Comparison of ENCODE assay signal across 1 cellular context in the genomic region with DNA sequence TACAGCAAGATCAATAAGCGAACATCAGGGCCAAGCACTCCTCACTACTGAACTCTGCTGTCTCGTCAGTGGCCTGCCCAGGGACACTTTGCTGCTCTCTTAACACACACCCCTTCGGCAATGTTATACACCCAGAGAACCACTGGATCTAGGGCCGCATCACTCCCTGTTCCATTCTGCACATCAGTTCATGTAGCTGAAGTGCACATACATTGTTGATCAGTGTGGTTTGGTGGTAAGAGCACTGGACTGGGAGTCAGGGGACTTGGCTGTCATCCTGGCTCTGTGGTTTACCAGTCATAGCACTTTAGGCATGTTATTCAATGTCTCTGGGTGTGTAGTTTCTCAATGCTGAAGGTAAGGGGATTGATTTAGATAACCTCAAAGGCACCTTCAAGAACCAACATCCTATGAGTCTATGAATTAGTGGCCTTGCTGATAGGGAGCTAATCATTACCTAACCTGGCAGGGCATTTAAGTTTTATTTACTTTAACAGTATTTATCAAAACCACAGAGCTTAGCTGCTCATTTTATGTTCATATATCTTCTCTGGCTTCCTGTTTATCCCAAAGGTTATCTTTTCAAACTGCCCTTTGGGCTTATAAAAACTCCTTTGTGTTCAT.
TF ChIP-seq lines count a peak whose summit lies in the region.

No MANE protein-coding gene starts in this region.

TF ChIP-seq in HEK293, 187 proteins besides CTCF, POLR2A, EP300 and RAD21 (continued from another document):
- no peak for TF ChIP-seq ZNF140 (tag by site-specific recombination; IDR thresholded peaks at IDR 0.05)
- TF ChIP-seq, protein P1, sequence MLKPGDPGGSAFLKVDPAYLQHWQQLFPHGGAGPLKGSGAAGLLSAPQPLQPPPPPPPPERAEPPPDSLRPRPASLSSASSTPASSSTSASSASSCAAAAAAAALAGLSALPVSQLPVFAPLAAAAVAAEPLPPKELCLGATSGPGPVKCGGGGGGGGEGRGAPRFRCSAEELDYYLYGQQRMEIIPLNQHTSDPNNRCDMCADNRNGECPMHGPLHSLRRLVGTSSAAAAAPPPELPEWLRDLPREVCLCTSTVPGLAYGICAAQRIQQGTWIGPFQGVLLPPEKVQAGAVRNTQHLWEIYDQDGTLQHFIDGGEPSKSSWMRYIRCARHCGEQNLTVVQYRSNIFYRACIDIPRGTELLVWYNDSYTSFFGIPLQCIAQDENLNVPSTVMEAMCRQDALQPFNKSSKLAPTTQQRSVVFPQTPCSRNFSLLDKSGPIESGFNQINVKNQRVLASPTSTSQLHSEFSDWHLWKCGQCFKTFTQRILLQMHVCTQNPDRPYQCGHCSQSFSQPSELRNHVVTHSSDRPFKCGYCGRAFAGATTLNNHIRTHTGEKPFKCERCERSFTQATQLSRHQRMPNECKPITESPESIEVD (tag by site-specific recombination; IDR thresholded peaks at IDR 0.05) = peak; percentile 74; the same call in 1 of the 2 replicates
- no peak for TF ChIP-seq WT1 (tag by site-specific recombination; IDR thresholded peaks at IDR 0.05)
- TF ChIP-seq ZNF133 (tag by site-specific recombination; IDR thresholded peaks at IDR 0.05) = no peak
- TF ChIP-seq MZF1 (tag by site-specific recombination; IDR thresholded peaks at IDR 0.05; ENCODE audit: borderline replicate concordance) = no peak
- peak; percentile 62; the same call in 1 of the 2 replicates for TF ChIP-seq TCF7L2 (IDR thresholded peaks at IDR 0.05; ENCODE audit: borderline replicate concordance, low read depth, low read length)
- TF ChIP-seq ZNF658 (tag by site-specific recombination; IDR thresholded peaks at IDR 0.05) = no peak
- TF ChIP-seq ZBTB1 (tag by site-specific recombination; IDR thresholded peaks at IDR 0.05) = no peak
- TF ChIP-seq, protein P2, sequence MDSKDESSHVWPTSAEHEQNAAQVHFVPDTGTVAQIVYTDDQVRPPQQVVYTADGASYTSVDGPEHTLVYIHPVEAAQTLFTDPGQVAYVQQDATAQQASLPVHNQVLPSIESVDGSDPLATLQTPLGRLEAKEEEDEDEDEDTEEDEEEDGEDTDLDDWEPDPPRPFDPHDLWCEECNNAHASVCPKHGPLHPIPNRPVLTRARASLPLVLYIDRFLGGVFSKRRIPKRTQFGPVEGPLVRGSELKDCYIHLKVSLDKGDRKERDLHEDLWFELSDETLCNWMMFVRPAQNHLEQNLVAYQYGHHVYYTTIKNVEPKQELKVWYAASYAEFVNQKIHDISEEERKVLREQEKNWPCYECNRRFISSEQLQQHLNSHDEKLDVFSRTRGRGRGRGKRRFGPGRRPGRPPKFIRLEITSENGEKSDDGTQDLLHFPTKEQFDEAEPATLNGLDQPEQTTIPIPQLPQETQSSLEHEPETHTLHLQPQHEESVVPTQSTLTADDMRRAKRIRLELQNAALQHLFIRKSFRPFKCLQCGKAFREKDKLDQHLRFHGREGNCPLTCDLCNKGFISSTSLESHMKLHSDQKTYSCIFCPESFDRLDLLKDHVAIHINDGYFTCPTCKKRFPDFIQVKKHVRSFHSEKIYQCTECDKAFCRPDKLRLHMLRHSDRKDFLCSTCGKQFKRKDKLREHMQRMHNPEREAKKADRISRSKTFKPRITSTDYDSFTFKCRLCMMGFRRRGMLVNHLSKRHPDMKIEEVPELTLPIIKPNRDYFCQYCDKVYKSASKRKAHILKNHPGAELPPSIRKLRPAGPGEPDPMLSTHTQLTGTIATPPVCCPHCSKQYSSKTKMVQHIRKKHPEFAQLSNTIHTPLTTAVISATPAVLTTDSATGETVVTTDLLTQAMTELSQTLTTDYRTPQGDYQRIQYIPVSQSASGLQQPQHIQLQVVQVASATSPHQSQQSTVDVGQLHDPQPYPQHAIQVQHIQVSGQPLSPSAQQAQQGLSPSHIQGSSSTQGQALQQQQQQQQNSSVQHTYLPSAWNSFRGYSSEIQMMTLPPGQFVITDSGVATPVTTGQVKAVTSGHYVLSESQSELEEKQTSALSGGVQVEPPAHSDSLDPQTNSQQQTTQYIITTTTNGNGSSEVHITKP (tag by site-specific recombination; IDR thresholded peaks at IDR 0.05) = peak; percentile 57
- no peak for TF ChIP-seq ZNF138 (tag by site-specific recombination; IDR thresholded peaks at IDR 0.05; ENCODE audit: borderline replicate concordance)
- no peak for TF ChIP-seq ZNF473 (tag by site-specific recombination; IDR thresholded peaks at IDR 0.05)
- TF ChIP-seq YY2 (tag by site-specific recombination; IDR thresholded peaks at IDR 0.05) = no peak
- TF ChIP-seq SP7 (tag by site-specific recombination; IDR thresholded peaks at IDR 0.05) = peak; percentile 97
- no peak for TF ChIP-seq ZNF596 (tag by site-specific recombination; IDR thresholded peaks at IDR 0.05)
- 0 out of 2 replicates have a peak, but pooled peaks have one; percentile 10 for TF ChIP-seq GLI2 (tag by site-specific recombination; IDR thresholded peaks at IDR 0.05; ENCODE audit: borderline replicate concordance, low read depth)
- no peak for TF ChIP-seq HOXA7 (CRISPR knock-in tag; IDR thresholded peaks at IDR 0.05; ENCODE audit: borderline replicate concordance)
- TF ChIP-seq ZNF843 (tag by site-specific recombination; IDR thresholded peaks at IDR 0.05) = peak; percentile 80
- no peak for TF ChIP-seq KLF16 (tag by site-specific recombination; IDR thresholded peaks at IDR 0.05)
- no peak for TF ChIP-seq ZBTB7A (tag by site-specific recombination; IDR thresholded peaks at IDR 0.05; ENCODE audit: low read depth)
- no peak for TF ChIP-seq ZNF571 (tag by site-specific recombination; IDR thresholded peaks at IDR 0.05)
- peak; percentile 68; the same call in 1 of the 2 replicates for TF ChIP-seq TRIM28 (IDR thresholded peaks at IDR 0.05; ENCODE audit: borderline replicate concordance, low read length)
- TF ChIP-seq, protein P3, sequence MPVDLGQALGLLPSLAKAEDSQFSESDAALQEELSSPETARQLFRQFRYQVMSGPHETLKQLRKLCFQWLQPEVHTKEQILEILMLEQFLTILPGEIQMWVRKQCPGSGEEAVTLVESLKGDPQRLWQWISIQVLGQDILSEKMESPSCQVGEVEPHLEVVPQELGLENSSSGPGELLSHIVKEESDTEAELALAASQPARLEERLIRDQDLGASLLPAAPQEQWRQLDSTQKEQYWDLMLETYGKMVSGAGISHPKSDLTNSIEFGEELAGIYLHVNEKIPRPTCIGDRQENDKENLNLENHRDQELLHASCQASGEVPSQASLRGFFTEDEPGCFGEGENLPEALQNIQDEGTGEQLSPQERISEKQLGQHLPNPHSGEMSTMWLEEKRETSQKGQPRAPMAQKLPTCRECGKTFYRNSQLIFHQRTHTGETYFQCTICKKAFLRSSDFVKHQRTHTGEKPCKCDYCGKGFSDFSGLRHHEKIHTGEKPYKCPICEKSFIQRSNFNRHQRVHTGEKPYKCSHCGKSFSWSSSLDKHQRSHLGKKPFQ (tag by site-specific recombination; IDR thresholded peaks at IDR 0.05) = no peak
- no peak for TF ChIP-seq SCRT2 (tag by site-specific recombination; IDR thresholded peaks at IDR 0.05)
- TF ChIP-seq, protein P4, sequence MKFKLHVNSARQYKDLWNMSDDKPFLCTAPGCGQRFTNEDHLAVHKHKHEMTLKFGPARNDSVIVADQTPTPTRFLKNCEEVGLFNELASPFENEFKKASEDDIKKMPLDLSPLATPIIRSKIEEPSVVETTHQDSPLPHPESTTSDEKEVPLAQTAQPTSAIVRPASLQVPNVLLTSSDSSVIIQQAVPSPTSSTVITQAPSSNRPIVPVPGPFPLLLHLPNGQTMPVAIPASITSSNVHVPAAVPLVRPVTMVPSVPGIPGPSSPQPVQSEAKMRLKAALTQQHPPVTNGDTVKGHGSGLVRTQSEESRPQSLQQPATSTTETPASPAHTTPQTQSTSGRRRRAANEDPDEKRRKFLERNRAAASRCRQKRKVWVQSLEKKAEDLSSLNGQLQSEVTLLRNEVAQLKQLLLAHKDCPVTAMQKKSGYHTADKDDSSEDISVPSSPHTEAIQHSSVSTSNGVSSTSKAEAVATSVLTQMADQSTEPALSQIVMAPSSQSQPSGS (tag by site-specific recombination; IDR thresholded peaks at IDR 0.05; ENCODE audit: low read depth) = no peak
- TF ChIP-seq, protein P5, sequence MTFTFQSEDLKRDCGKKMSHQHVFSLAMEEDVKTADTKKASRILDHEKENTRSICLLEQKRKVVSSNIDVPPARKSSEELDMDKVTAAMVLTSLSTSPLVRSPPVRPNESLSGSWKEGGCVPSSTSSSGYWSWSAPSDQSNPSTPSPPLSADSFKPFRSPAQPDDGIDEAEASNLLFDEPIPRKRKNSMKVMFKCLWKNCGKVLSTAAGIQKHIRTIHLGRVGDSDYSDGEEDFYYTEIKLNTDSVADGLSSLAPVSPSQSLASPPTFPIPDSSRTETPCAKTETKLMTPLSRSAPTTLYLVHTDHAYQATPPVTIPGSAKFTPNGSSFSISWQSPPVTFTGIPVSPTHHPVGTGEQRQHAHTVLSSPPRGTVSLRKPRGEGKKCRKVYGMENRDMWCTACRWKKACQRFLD (tag by site-specific recombination; IDR thresholded peaks at IDR 0.05) = no peak
- TF ChIP-seq KLF8 (tag by site-specific recombination; IDR thresholded peaks at IDR 0.05) = 0 out of 2 replicates have a peak, but pooled peaks have one; percentile 23
- TF ChIP-seq ZNF423 (tag by site-specific recombination; IDR thresholded peaks at IDR 0.05) = no peak
- peak; percentile 88 for TF ChIP-seq FEZF1 (tag by site-specific recombination; IDR thresholded peaks at IDR 0.05)
- TF ChIP-seq, protein P6, sequence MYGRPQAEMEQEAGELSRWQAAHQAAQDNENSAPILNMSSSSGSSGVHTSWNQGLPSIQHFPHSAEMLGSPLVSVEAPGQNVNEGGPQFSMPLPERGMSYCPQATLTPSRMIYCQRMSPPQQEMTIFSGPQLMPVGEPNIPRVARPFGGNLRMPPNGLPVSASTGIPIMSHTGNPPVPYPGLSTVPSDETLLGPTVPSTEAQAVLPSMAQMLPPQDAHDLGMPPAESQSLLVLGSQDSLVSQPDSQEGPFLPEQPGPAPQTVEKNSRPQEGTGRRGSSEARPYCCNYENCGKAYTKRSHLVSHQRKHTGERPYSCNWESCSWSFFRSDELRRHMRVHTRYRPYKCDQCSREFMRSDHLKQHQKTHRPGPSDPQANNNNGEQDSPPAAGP (tag by site-specific recombination; IDR thresholded peaks at IDR 0.05) = no peak
- peak; percentile 52; the same call in 1 of the 2 replicates for TF ChIP-seq IKZF3 (tag by site-specific recombination; IDR thresholded peaks at IDR 0.05)
- TF ChIP-seq ZNF184 (tag by site-specific recombination; IDR thresholded peaks at IDR 0.05) = no peak
- 0 out of 2 replicates have a peak, but pooled peaks have one; percentile 61 for TF ChIP-seq ZNF664 (tag by site-specific recombination; IDR thresholded peaks at IDR 0.05)
- TF ChIP-seq GFI1B (tag by site-specific recombination; IDR thresholded peaks at IDR 0.05) = no peak
- TF ChIP-seq, protein P7, sequence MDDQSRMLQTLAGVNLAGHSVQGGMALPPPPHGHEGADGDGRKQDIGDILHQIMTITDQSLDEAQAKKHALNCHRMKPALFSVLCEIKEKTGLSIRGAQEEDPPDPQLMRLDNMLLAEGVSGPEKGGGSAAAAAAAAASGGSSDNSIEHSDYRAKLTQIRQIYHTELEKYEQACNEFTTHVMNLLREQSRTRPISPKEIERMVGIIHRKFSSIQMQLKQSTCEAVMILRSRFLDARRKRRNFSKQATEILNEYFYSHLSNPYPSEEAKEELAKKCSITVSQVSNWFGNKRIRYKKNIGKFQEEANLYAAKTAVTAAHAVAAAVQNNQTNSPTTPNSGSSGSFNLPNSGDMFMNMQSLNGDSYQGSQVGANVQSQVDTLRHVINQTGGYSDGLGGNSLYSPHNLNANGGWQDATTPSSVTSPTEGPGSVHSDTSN (CRISPR knock-in tag; IDR thresholded peaks at IDR 0.05) = no peak
- TF ChIP-seq, protein P8, sequence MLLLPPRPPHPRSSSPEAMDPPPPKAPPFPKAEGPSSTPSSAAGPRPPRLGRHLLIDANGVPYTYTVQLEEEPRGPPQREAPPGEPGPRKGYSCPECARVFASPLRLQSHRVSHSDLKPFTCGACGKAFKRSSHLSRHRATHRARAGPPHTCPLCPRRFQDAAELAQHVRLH (tag by site-specific recombination; IDR thresholded peaks at IDR 0.05) = no peak
- TF ChIP-seq ZXDB (tag by site-specific recombination; IDR thresholded peaks at IDR 0.05) = peak; percentile 77
- TF ChIP-seq GLIS1 (tag by site-specific recombination; IDR thresholded peaks at IDR 0.05) = no peak
- no peak for TF ChIP-seq ZNF610 (tag by site-specific recombination; IDR thresholded peaks at IDR 0.05; ENCODE audit: borderline replicate concordance)
- TF ChIP-seq ZNF155 (tag by site-specific recombination; IDR thresholded peaks at IDR 0.05) = no peak
